9 cellular contexts compared by ENCODE assay signal in the genomic region with DNA sequence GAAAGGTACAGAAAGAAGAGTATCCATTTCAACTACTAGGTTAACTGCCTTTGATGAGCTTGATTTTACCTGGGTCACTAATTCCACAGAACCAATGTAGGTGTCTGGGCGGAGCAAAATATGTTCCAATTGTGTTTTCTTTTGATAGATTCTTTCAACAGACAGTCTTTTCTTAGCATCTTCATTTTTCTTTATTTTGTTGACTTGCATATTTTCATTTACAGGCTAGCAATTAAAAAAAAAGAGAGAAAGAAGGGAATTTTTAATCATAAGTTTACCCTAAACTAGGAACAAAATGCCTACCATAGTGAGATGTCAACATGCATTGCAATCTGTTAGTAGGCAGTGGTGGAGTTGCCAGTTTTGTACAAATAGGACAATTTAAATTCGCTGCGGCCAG. TPM values are rescaled to one million over a fixed set of nuclear protein-coding genes. Genes with fewer than 3 reads are reported as not detected.
DNase-seq lines count a peak whose midpoint lies in the region; ATAC-seq and TF ChIP-seq lines count a peak whose summit lies in the region.
"Had no signal": no experiment of that assay in that cellular context is flagged by ENCODE, and none has a peak within 500 bp of the region (broad histone marks: within the 10 kb centered on the region; RNA-seq: fewer than 3 reads in every experiment).

No MANE protein-coding gene starts in this region.

- no TSS peak for BruUV-seq in HCT116 (replicated peaks; lab: Mats Ljungman, UMichigan)

- no peaks in the 10 kb centered on the region for H3K9me2 ChIP-seq in HCT116 (ENCODE audit: insufficient read depth)

- H4K20me1 ChIP-seq in HCT116 (ENCODE audit: insufficient read depth) = peaks cover 4% of the 10 kb centered on the region; the same call in 1 of the 2 replicates

- intact Hi-C loops in HCT116 (cut with micrococcal nuclease) (loop anchor here (2.0 to 5.0 kb wide), 2 partner anchors 58 to 114 kb away; no protein-coding TSS in a partner anchor), head of caudate nucleus (cut with DNase I) (loop anchor here (10.0 kb wide), 1 partner anchor 128 kb away; no protein-coding TSS in a partner anchor)
- intact Hi-C loops in activated T-helper 2 cell treated with anti-CD3 and anti-CD28 coated beads, Interferon-gamma antibody, Interleukin-2, Interleukin-4, amounts not matched to agents 10 μg/mL and 5 μg/mL and 100 μg/mL, durations not matched to agents 14 hours and 24 hours and 36 hours (cut with micrococcal nuclease) = loop anchor here (1.0 to 5.0 kb wide), 3 partner anchors 59 to 117 kb away; no protein-coding TSS in a partner anchor

- H3K4me1 ChIP-seq in HCT116 (ENCODE audit: control insufficient read depth in 1 of 2, insufficient read depth in 2 of 2, low read length in 2 of 2) = peaks cover 10 to 26% of the 10 kb centered on the region in 2 experiments; a peak in 3 of 4 replicates

- H3K9me3 ChIP-seq in AG04450 (ENCODE audit: control insufficient read depth, insufficient read depth, low read length) (no peaks in the 10 kb centered on the region), HCT116 (ENCODE audit: control insufficient read depth in 1 of 2, insufficient read depth in 1 of 2, low read depth in 1 of 2, low read length in 2 of 2) (no peaks in the 10 kb centered on the region), iPS-18c (ENCODE audit: control insufficient read depth, insufficient read depth, low read length) (no peaks in the 10 kb centered on the region)

- H3K27ac Mint-ChIP-seq in activated T-helper 2 cell treated with anti-CD3 and anti-CD28 coated beads, Interferon-gamma antibody, Interleukin-2, Interleukin-4, amounts not matched to agents 10 μg/mL and 5 μg/mL and 100 μg/mL, durations not matched to agents 14 hours and 24 hours and 36 hours = peak overlapping the region; percentile 93

- peaks cover 59% of the 10 kb centered on the region for H3K79me2 ChIP-seq in HCT116 (ENCODE audit: insufficient read depth, low read length)

- TF ChIP-seq POLR2A in HCT116 (IDR thresholded peaks at IDR 0.05; ENCODE audit: borderline replicate concordance, extremely low read depth, insufficient read depth, insufficient read length) = no peak

- H3K36me3 ChIP-seq in HCT116 (ENCODE audit: control insufficient read depth in 1 of 2, insufficient read depth in 2 of 2, low read length in 2 of 2) = peaks cover 24 to 43% of the 10 kb centered on the region in 2 experiments

- in situ Hi-C loops in KBM-7 (cut with MboI; ENCODE audit: low pct_unique_long_range_greater_than_20kb, low sequenced_read_pairs) = no loop called here

- POLR2A ChIA-PET in AG04450 (lab: Yijun Ruan, JAX) (no interaction called here), HCT116 (lab: Charles Lee) (interaction anchor here (1.6 kb wide), 1 partner anchor 93 kb away, joined by 5 read pairs; no protein-coding TSS in a partner anchor)

- H3K9ac ChIP-seq in HCT116 (ENCODE audit: low read length) = peak overlapping the region; percentile 99

- TF ChIP-seq RAD21 in HCT116 (IDR thresholded peaks at IDR 0.05; ENCODE audit: low read depth) = no peak

- H3K27me3 ChIP-seq in AG04450 (ENCODE audit: control insufficient read depth, insufficient read depth, low read length) (no peaks in the 10 kb centered on the region), HCT116 (ENCODE audit: insufficient read depth, low read length) (no peaks in the 10 kb centered on the region)

- H3K4me3 ChIP-seq in AG04450 (ENCODE audit: low read depth, low read length) (peak overlapping the region; percentile 82), HCT116 (replicated peaks in 1 of 2; ENCODE audit: low read depth in 1 of 2, low read length in 2 of 2) (peak overlapping the region; percentile 81 to 94), iPS-18c (ENCODE audit: insufficient read depth, low read depth, low read length) (peak overlapping the region; percentile 90)

- CTCF ChIA-PET in AG04450 (lab: Charles Lee) = interaction anchor here (0.9 to 4.9 kb wide), 10 partner anchors 9 to 143 kb away, joined by 3 to 44 read pairs (median 4); no protein-coding TSS in a partner anchor
- CTCF ChIA-PET in HCT116 (lab: Charles Lee) = interaction anchor here (0.8 to 4.5 kb wide), 3 partner anchors 117 to 144 kb away, joined by 3 to 31 read pairs (median 11); no protein-coding TSS in a partner anchor

- ATAC-seq in HCT116 (no peak), HG03521 (IDR thresholded peaks at IDR 0.05; ENCODE audit: unreplicated experiment) (no peak)
- ATAC-seq in activated CD4-positive, CD25-positive, alpha-beta regulatory T cell treated with anti-CD3 and anti-CD28 coated beads, Interleukin-2, amount 50 U/mL, for 24 hours = no peak

- H3K4me3 Mint-ChIP-seq in activated T-helper 2 cell treated with anti-CD3 and anti-CD28 coated beads, Interferon-gamma antibody, Interleukin-2, Interleukin-4, amounts not matched to agents 10 μg/mL and 5 μg/mL and 100 μg/mL, durations not matched to agents 14 hours and 24 hours and 36 hours (ENCODE audit: low read depth) = peak overlapping the region; percentile 95

- no peaks in the 10 kb centered on the region for H3K27me3 Mint-ChIP-seq in activated T-helper 2 cell treated with anti-CD3 and anti-CD28 coated beads, Interferon-gamma antibody, Interleukin-2, Interleukin-4, amounts not matched to agents 10 μg/mL and 5 μg/mL and 100 μg/mL, durations not matched to agents 14 hours and 24 hours and 36 hours (ENCODE audit: low read depth)

- TF ChIP-seq CTCF in AG04450 (IDR thresholded peaks at IDR 0.05; ENCODE audit: low read depth, low read length) (no peak), HCT116 (IDR thresholded peaks at IDR 0.05 in 2 of 3, conservative IDR thresholded peaks at IDR 0.05 in 1 of 3; ENCODE audit: borderline replicate concordance in 1 of 3, insufficient read depth in 1 of 3, low read depth in 2 of 3, low read length in 2 of 3) (no peak)

- DNase-seq in AG04450 (ENCODE audit: low read depth, low spot score) (no peak), HCT116 (ENCODE audit: low read depth, low spot score) (no peak), head of caudate nucleus (no peak), KBM-7 (no peak)
- DNase-seq in activated T-helper 2 cell treated with anti-CD3 and anti-CD28 coated beads, Interferon-gamma antibody, Interleukin-2, Interleukin-4, amounts not matched to agents 10 μg/mL and 5 μg/mL and 100 μg/mL, durations not matched to agents 14 hours and 24 hours and 36 hours (ENCODE audit: low spot score) = no peak
- DNase-seq: GF-D8 had no signal

- no peak overlapping the region for H2AFZ ChIP-seq in HCT116 (ENCODE audit: low read depth, low read length, poor library complexity, severe bottlenecking)

- peaks cover 29% of the 10 kb centered on the region for H3K4me1 Mint-ChIP-seq in activated T-helper 2 cell treated with anti-CD3 and anti-CD28 coated beads, Interferon-gamma antibody, Interleukin-2, Interleukin-4, amounts not matched to agents 10 μg/mL and 5 μg/mL and 100 μg/mL, durations not matched to agents 14 hours and 24 hours and 36 hours (ENCODE audit: low read depth)

- RAD21 ChIA-PET in HCT116 (lab: Charles Lee; ENCODE audit: low non-redundant PET in 1 of 2, low total read pairs in 2 of 2, uncharacterized antibody in 2 of 2, unreplicated experiment in 2 of 2) = no interaction called here

- H3K9me3 Mint-ChIP-seq in activated T-helper 2 cell treated with anti-CD3 and anti-CD28 coated beads, Interferon-gamma antibody, Interleukin-2, Interleukin-4, amounts not matched to agents 10 μg/mL and 5 μg/mL and 100 μg/mL, durations not matched to agents 14 hours and 24 hours and 36 hours = no peaks in the 10 kb centered on the region

- peak overlapping the region; percentile 76 for H3K4me2 ChIP-seq in HCT116 (ENCODE audit: low read length)

- peaks cover 46% of the 10 kb centered on the region for H3K36me3 Mint-ChIP-seq in activated T-helper 2 cell treated with anti-CD3 and anti-CD28 coated beads, Interferon-gamma antibody, Interleukin-2, Interleukin-4, amounts not matched to agents 10 μg/mL and 5 μg/mL and 100 μg/mL, durations not matched to agents 14 hours and 24 hours and 36 hours (ENCODE audit: low read depth)

- H3K27ac ChIP-seq in AG04450 (ENCODE audit: low read depth, low read length) (no peak overlapping the region), HCT116 (ENCODE audit: low read depth, low read length) (peak overlapping the region; percentile 91)

TF ChIP-seq in HCT116, 20 proteins besides CTCF, POLR2A, EP300 and RAD21 (continues in another document):
- TF ChIP-seq, protein P1, sequence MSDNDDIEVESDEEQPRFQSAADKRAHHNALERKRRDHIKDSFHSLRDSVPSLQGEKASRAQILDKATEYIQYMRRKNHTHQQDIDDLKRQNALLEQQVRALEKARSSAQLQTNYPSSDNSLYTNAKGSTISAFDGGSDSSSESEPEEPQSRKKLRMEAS (IDR thresholded peaks at IDR 0.05) = no peak

RNA-seq across cellular contexts. Expression of a gene that starts 1.0 kb away (rescaled TPM):
- polyA plus RNA-seq in AG04450 (2011; rRNA removed) = 28.2 and 53.5 TPM in 2 replicates
- polyA minus RNA-seq in AG04450 (2011; rRNA and poly(A)+ RNA removed) = 12.0 and 28.1 TPM in 2 replicates
- total RNA-seq in HCT116 (2021; ENCODE audit: unreplicated experiment) = 141 TPM
- 33.0 and 53.0 TPM in 2 replicates for polyA plus RNA-seq in HCT116 (2012)
- 193 and 199 TPM in 2 replicates for total RNA-seq in activated T-helper 2 cell treated with anti-CD3 and anti-CD28 coated beads, Interferon-gamma antibody, Interleukin-2, Interleukin-4, amounts not matched to agents 10 μg/mL and 5 μg/mL and 100 μg/mL, durations not matched to agents 14 hours and 24 hours and 36 hours

RNA-seq across cellular contexts. Expression of a gene that starts 26.6 kb away (rescaled TPM):
- 1,026 and 1,343 TPM in 2 replicates for polyA plus RNA-seq in AG04450 (2011; rRNA removed)
- polyA minus RNA-seq in AG04450 (2011; rRNA and poly(A)+ RNA removed) = 782 and 1,005 TPM in 2 replicates
- total RNA-seq in HCT116 (2021; ENCODE audit: unreplicated experiment) = 2.0 TPM
- polyA plus RNA-seq in HCT116 (2012) = 0.34 TPM in 1 of 2 replicates, not detected in the other
- total RNA-seq in activated T-helper 2 cell treated with anti-CD3 and anti-CD28 coated beads, Interferon-gamma antibody, Interleukin-2, Interleukin-4, amounts not matched to agents 10 μg/mL and 5 μg/mL and 100 μg/mL, durations not matched to agents 14 hours and 24 hours and 36 hours = 54.6 and 59.3 TPM in 2 replicates

RNA-seq across cellular contexts. Expression of a gene that starts 52.1 kb away (rescaled TPM):
- polyA plus RNA-seq in AG04450 (2011; rRNA removed) = 0.41 and 0.97 TPM in 2 replicates
- polyA minus RNA-seq in AG04450 (2011; rRNA and poly(A)+ RNA removed) = 0.39 TPM in 1 of 2 replicates, not detected in the other
- not detected for total RNA-seq in HCT116 (2021; ENCODE audit: unreplicated experiment)
- polyA plus RNA-seq in HCT116 (2012) = 0.29 and 1.5 TPM in 2 replicates
- 0.48 TPM in 1 of 2 replicates, not detected in the other for total RNA-seq in activated T-helper 2 cell treated with anti-CD3 and anti-CD28 coated beads, Interferon-gamma antibody, Interleukin-2, Interleukin-4, amounts not matched to agents 10 μg/mL and 5 μg/mL and 100 μg/mL, durations not matched to agents 14 hours and 24 hours and 36 hours

Comparison
In these comparisons a context has a peak if more than half of its experiments do, and no peak if none do; other contexts are left out.
1. RNA of a gene that starts 26.6 kb away (total RNA-seq): 54.6 to 59.3 TPM in activated T-helper 2 cell treated with anti-CD3 and anti-CD28 coated beads, Interferon-gamma antibody, Interleukin-2, Interleukin-4, amounts not matched to agents 10 μg/mL and 5 μg/mL and 100 μg/mL, durations not matched to agents 14 hours and 24 hours and 36 hours; 2.0 TPM in HCT116 (single experiment); every median in the first group is over 10 times any median in the second.
2. Peak in every context shown above with its lines, with median percentiles within 50 percentile points of each other: H3K4me3 ChIP-seq.